Comparison of ENCODE assay signal across 8 cellular contexts in the genomic region with DNA sequence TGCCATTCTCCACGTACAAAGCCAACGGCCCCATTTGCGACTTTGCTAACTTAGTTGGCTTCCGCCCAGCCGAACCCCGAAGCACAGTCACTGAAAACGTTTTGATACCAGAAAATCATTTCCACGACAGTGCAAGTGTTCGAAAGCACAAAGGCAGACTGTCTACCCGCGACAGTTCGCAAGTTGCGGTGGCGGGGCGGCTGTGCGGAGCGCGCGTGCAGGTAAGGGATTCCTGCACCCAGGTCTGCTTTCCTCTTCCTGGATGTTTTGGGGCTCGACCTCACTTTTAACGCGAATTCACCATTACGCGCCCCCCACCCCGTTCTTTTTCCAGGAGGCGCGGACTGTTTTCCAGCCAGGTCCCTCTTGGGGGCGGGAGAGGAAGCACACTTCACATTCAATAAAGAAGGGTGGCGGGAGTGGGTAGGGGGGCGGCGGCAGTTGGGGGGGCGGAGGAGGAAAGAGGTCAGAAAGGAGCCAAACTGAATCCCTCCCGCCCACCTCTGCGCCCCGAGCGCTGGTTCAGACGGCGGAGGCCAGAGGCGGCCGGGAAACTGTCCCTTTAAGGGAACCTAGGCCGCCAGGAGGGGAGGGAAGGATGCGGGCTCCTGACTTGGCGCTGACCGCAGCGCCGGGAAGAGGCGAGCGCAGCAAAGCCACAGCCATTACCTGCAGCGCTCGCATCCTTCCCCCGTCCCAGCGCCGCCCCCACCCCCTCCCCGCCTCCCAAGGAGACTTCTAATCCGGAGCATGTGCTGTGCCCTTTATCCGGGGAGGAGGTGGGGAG.
DNase-seq lines count a peak whose midpoint lies in the region; ATAC-seq and TF ChIP-seq lines count a peak whose summit lies in the region.

No MANE protein-coding gene starts in this region.

- ATAC-seq in HG03432 (IDR thresholded peaks at IDR 0.05; ENCODE audit: unreplicated experiment) = peak; percentile 10
- ATAC-seq in upper lobe of left lung (ENCODE audit: low FRiP score in 2 of 2) = peak; percentile 77 to 88
- no peak for ATAC-seq in GM21576 (IDR thresholded peaks at IDR 0.05; ENCODE audit: unreplicated experiment)
- ATAC-seq in GM21825 (IDR thresholded peaks at IDR 0.05; ENCODE audit: unreplicated experiment) = no peak

- TF ChIP-seq POLR2A in upper lobe of left lung (IDR thresholded peaks at IDR 0.05) = no peak

- H3K36me3 ChIP-seq in mesodermal cell (ENCODE audit: control insufficient read depth, insufficient read depth, low read length) (no peaks in the 10 kb centered on the region), upper lobe of left lung (no peaks in the 10 kb centered on the region)

- peaks cover 0 to 5% (median 0%) of the 10 kb centered on the region in 4 donors for H3K27me3 ChIP-seq in upper lobe of left lung

- H3K4me3 ChIP-seq in epithelial cell of esophagus (ENCODE audit: low read length) (peak overlapping the region; percentile 43), mesodermal cell (ENCODE audit: extremely low read depth, insufficient read depth, low read length, poor library complexity, severe bottlenecking) (peak overlapping the region; percentile 70), upper lobe of left lung (peak overlapping the region; percentile 23 to 78 (median 65))

- WGBS in mesodermal cell (ENCODE audit: insufficient coverage in 2 of 2), 2 experiments = 3 to 4% methylated on average over 32 to 33 of the region's 56 CpGs
- 1% methylated on average over 35 to 56 of the region's 56 CpGs for WGBS in upper lobe of left lung, 2 donors

- TF ChIP-seq EP300 in upper lobe of left lung (IDR thresholded peaks at IDR 0.05) = no peak

- no peak for TF ChIP-seq CTCF in epithelial cell of esophagus (IDR thresholded peaks at IDR 0.05; ENCODE audit: insufficient read depth, low read depth, low read length, missing control alignments)
- peak in 3 of 6 experiments; percentile 12 to 25 (median 14) for TF ChIP-seq CTCF in upper lobe of left lung (IDR thresholded peaks at IDR 0.05)

- H3K9me3 ChIP-seq in mesodermal cell (ENCODE audit: control insufficient read depth, low read length) (no peaks in the 10 kb centered on the region), upper lobe of left lung (no peaks in the 10 kb centered on the region)

- H3K4me1 ChIP-seq in mesodermal cell (ENCODE audit: control insufficient read depth, insufficient read depth, low read length, poor library complexity, severe bottlenecking) (peaks cover 11% of the 10 kb centered on the region), upper lobe of left lung (peaks cover 11 to 35% (median 24%) of the 10 kb centered on the region in 4 donors)

- H3K27ac ChIP-seq in mesodermal cell (ENCODE audit: low read depth, low read length, severe bottlenecking) (peak overlapping the region; percentile 60), upper lobe of left lung (peak overlapping the region; percentile 77 to 86 (median 77))

- DNase-seq in D341Med (ENCODE audit: low spot score) = peak; percentile 76
- DNase-seq in RPMI8226 = peak; percentile 13
- DNase-seq in epithelial cell of esophagus (ENCODE audit: low read depth) = peak; percentile 64
- peak; percentile 45 to 87 for DNase-seq in upper lobe of left lung

Comparison
In these comparisons a context has a peak if more than half of its experiments do, and no peak if none do; other contexts are left out.
1. DNase-seq: peak in every context shown above with its lines; median percentile 76 in D341Med; 66 in upper lobe of left lung; 64 in epithelial cell of esophagus; 13 in RPMI8226.
2. ATAC-seq: peak in HG03432 (single experiment) and upper lobe of left lung (2 of 2); none in GM21576 (single experiment) and GM21825 (single experiment).
3. Peak in every context shown above with its lines, with median percentiles within 50 percentile points of each other: H3K4me3 ChIP-seq.